ENCODE assay signal across 8 cellular contexts in genomic region chr10:7410306-7410799, GRCh38. TPM values are rescaled to one million over a fixed set of nuclear protein-coding genes. Genes with fewer than 3 reads are reported as not detected.
DNase-seq lines count a peak whose midpoint lies in the region; ATAC-seq and TF ChIP-seq lines count a peak whose summit lies in the region.

No MANE protein-coding gene starts in this region.

- DNase-seq in T-helper 2 cell treated with Interferon-gamma antibody and Interleukin-4, amounts not matched to agents 5 μg/mL and 100 μg/mL, for 36 hours (ENCODE audit: low spot score): peak; percentile 40
- DNase-seq in cerebellum (ENCODE audit: low spot score): peak; percentile 34
- peak; percentile 57 for DNase-seq in lower lobe of right lung
- DNase-seq in stimulated activated naive CD8-positive, alpha-beta T cell treated with anti-CD3 and anti-CD28 coated beads, Interleukin-15, amount 100 ng/mL, for 72 hours: peak; percentile 57 to 62
- DNase-seq in mesenteric fat pad (ENCODE audit: low spot score): no peak

- H3K27me3 Mint-ChIP-seq in T-helper 2 cell treated with Interferon-gamma antibody and Interleukin-4, amounts not matched to agents 5 μg/mL and 100 μg/mL, for 36 hours (ENCODE audit: low read depth): peaks cover 43% of the 10 kb centered on the region
- peaks cover 14% of the 10 kb centered on the region for H3K27me3 Mint-ChIP-seq in stimulated activated naive CD8-positive, alpha-beta T cell treated with anti-CD3 and anti-CD28 coated beads, Interleukin-15, amount 100 ng/mL, for 72 hours

- no peak for TF ChIP-seq CTCF in lower lobe of right lung (IDR thresholded peaks at IDR 0.05)

- peak overlapping the region; percentile 79 for H3K27ac ChIP-seq in lower lobe of right lung

- H3K9me3 ChIP-seq in lower lobe of right lung: no peaks in the 10 kb centered on the region

- ATAC-seq in GM21723 (IDR thresholded peaks at IDR 0.05; ENCODE audit: unreplicated experiment) (peak; percentile 9), lower lobe of right lung (peak in 1 of 2 donors; percentile 5), HG03469 (IDR thresholded peaks at IDR 0.05; ENCODE audit: unreplicated experiment) (no peak), HG03442 (IDR thresholded peaks at IDR 0.05; ENCODE audit: unreplicated experiment) (no peak)
- ATAC-seq in stimulated activated naive CD8-positive, alpha-beta T cell treated with anti-CD3 and anti-CD28 coated beads, Interleukin-15, amount 100 ng/mL, for 72 hours: no peak

- H3K4me1 ChIP-seq in lower lobe of right lung: peaks cover 44% of the 10 kb centered on the region

- peak overlapping the region; percentile 79 for H3K27ac Mint-ChIP-seq in T-helper 2 cell treated with Interferon-gamma antibody and Interleukin-4, amounts not matched to agents 5 μg/mL and 100 μg/mL, for 36 hours
- peak overlapping the region; percentile 97 for H3K27ac Mint-ChIP-seq in stimulated activated naive CD8-positive, alpha-beta T cell treated with anti-CD3 and anti-CD28 coated beads, Interleukin-15, amount 100 ng/mL, for 72 hours

- intact Hi-C loops in lower lobe of right lung (cut with DNase I): no loop called here

- peak overlapping the region; percentile 74 for H3K4me3 ChIP-seq in lower lobe of right lung

- no peaks in the 10 kb centered on the region for H3K36me3 ChIP-seq in lower lobe of right lung

- H3K4me3 Mint-ChIP-seq in T-helper 2 cell treated with Interferon-gamma antibody and Interleukin-4, amounts not matched to agents 5 μg/mL and 100 μg/mL, for 36 hours: peak overlapping the region; percentile 97
- H3K4me3 Mint-ChIP-seq in stimulated activated naive CD8-positive, alpha-beta T cell treated with anti-CD3 and anti-CD28 coated beads, Interleukin-15, amount 100 ng/mL, for 72 hours: peak overlapping the region; percentile 92 to 99

- H3K4me1 Mint-ChIP-seq in T-helper 2 cell treated with Interferon-gamma antibody and Interleukin-4, amounts not matched to agents 5 μg/mL and 100 μg/mL, for 36 hours (ENCODE audit: low read depth): peaks cover 34% of the 10 kb centered on the region
- H3K4me1 Mint-ChIP-seq in stimulated activated naive CD8-positive, alpha-beta T cell treated with anti-CD3 and anti-CD28 coated beads, Interleukin-15, amount 100 ng/mL, for 72 hours: peaks cover 59% of the 10 kb centered on the region

- H3K36me3 Mint-ChIP-seq in T-helper 2 cell treated with Interferon-gamma antibody and Interleukin-4, amounts not matched to agents 5 μg/mL and 100 μg/mL, for 36 hours (ENCODE audit: low read depth): peaks cover 4% of the 10 kb centered on the region

- H3K27me3 ChIP-seq in lower lobe of right lung (ENCODE audit: low read depth): peaks cover 38% of the 10 kb centered on the region

- H3K9me3 Mint-ChIP-seq in T-helper 2 cell treated with Interferon-gamma antibody and Interleukin-4, amounts not matched to agents 5 μg/mL and 100 μg/mL, for 36 hours: no peaks in the 10 kb centered on the region
- H3K9me3 Mint-ChIP-seq in stimulated activated naive CD8-positive, alpha-beta T cell treated with anti-CD3 and anti-CD28 coated beads, Interleukin-15, amount 100 ng/mL, for 72 hours: no peaks in the 10 kb centered on the region

RNA-seq across cellular contexts. Expression of gene SFMBT2, which starts 0.5 kb away (rescaled TPM):
- total RNA-seq in cerebellum (51.0 TPM), lower lobe of right lung (22.3 TPM), mesenteric fat pad (12.0 TPM)
